8 cellular contexts compared by ENCODE assay signal in the genomic region with DNA sequence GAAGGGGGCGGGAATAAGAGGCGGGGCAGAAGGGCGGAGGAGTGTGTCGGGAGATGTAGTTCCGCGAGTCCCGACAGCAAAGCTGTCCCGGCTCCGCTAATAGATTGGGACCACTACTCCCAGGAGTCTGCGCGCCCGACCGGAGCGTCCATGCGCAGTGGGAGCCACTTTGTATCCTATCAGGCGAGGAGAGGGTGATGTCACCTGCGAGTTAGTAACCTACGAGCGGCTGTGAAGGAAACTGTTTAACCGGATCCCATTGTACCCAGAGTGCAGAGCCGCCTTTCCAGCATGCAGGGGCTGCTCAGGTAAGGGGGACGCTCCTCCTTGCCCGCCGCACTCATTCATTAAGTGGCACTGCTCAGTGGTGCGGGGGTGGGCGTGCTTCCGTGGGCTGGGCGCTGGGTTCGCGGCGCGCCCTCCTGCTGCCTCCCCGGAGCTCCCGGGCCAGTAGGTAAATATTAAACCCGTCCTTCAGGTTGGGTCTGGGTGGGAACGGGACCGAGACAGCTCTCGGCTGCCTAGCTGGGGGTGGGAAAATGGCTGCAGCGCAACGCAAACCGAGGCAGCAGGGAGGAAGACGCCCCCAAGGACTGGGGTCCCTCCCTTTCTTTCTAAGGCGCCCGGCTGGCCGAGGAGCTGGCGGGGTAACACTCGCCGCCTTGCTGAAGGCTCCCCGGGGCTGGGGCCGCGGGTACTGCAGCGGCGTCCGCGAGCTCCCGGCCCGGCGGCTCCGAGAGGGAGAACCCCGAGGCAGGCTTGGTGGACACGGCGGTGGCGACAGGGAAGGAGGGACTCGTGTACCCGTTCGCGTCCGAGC. TPM values are rescaled to one million over a fixed set of nuclear protein-coding genes. Genes with fewer than 3 reads are reported as not detected.
DNase-seq lines count a peak whose midpoint lies in the region; ATAC-seq, FAIRE-seq and TF ChIP-seq lines count a peak whose summit lies in the region.

A gene (plus strand): TSS at position 207 of the 820 bp plus-strand sequence. CDS start 74,811 bp downstream, outside the sequence.

- DNase-seq in AG09309 (ENCODE audit: low read depth): peak; percentile 92
- peak; percentile 98 for DNase-seq in NCI-H345 treated with DMSO at 0.1 percent for 48 hours (lab: John Stamatoyannopoulos, UW; ENCODE audit: unreplicated experiment)
- DNase-seq in activated CD4-positive, CD25-positive, alpha-beta regulatory T cell treated with anti-CD3 and anti-CD28 coated beads, Interleukin-2, amount 50 U/mL, for 16 hours (ENCODE audit: low read depth, low spot score): peak; percentile 95
- DNase-seq in cerebellar cortex (ENCODE audit: low spot score): peak; percentile 99
- peak; percentile 84 for DNase-seq in keratinocyte (ENCODE audit: low read depth, low spot score)
- peak; percentile 84 to 87 for DNase-seq in stimulated activated CD4-positive, alpha-beta T cell treated with anti-CD3 and anti-CD28 coated beads, Interleukin-15, amount 100 ng/mL, for 1 hour (ENCODE audit: low read depth in 1 of 2, low spot score in 1 of 2)

- peak within 1 kb of the TSS; percentile 97 for H2AFZ ChIP-seq in keratinocyte (ENCODE audit: control insufficient read depth, low read length)

- H3K4me1 ChIP-seq in keratinocyte (ENCODE audit: control insufficient read depth, extremely low read depth, insufficient read depth, low read length): peaks cover 48% of the 10 kb centered on the region

- H3K4me2 ChIP-seq in keratinocyte (ENCODE audit: control insufficient read depth, extremely low read depth, insufficient read depth, low read depth, low read length): peak within 1 kb of the TSS; percentile 100

- H3K9me1 ChIP-seq in keratinocyte (ENCODE audit: control insufficient read depth, extremely low read depth, insufficient read depth, low read length): no peaks in the 10 kb centered on the region

- peak within 1 kb of the TSS; percentile 96 for H3K9ac ChIP-seq in keratinocyte (ENCODE audit: control insufficient read depth, extremely low read depth, insufficient read depth, low read length)

- ATAC-seq in GM19023 (IDR thresholded peaks at IDR 0.05; ENCODE audit: unreplicated experiment) (peak; percentile 87), HG03280 (IDR thresholded peaks at IDR 0.05; ENCODE audit: unreplicated experiment) (peak; percentile 89)

- no peaks in the 10 kb centered on the region for H3K9me3 ChIP-seq in keratinocyte (ENCODE audit: control insufficient read depth, low read depth, low read length)

- no peaks in the 10 kb centered on the region for H3K27me3 ChIP-seq in keratinocyte (ENCODE audit: control insufficient read depth, extremely low read depth, insufficient read depth, low read length)

- H3K27ac ChIP-seq in keratinocyte (ENCODE audit: control insufficient read depth, insufficient read depth, low read length): peak within 1 kb of the TSS; percentile 93

- H3K4me3 ChIP-seq in AG09309 (ENCODE audit: control insufficient read depth, low read depth, low read length): peak within 1 kb of the TSS; percentile 96
- H3K4me3 ChIP-seq in keratinocyte (ENCODE audit: control insufficient read depth in 2 of 3, extremely low read depth in 1 of 3, insufficient read depth in 2 of 3, low read depth in 1 of 3, low read length in 3 of 3): peak within 1 kb of the TSS; percentile 88 to 97 (median 94)

- no peaks in the 10 kb centered on the region for H3K36me3 ChIP-seq in keratinocyte (ENCODE audit: control insufficient read depth in 2 of 2, extremely low read depth in 1 of 2, insufficient read depth in 2 of 2, low read length in 2 of 2)

- H3K79me2 ChIP-seq in keratinocyte (ENCODE audit: control insufficient read depth, insufficient read depth, low read length): peaks cover 39% of the 10 kb centered on the region

- H4K20me1 ChIP-seq in keratinocyte (ENCODE audit: control insufficient read depth, extremely low read depth, insufficient read depth, low read length): no peaks in the 10 kb centered on the region

- dilution Hi-C loops in keratinocyte (cut with MboI; ENCODE audit: extremely low pct_ligation_motif_present, low sequenced_read_pairs): no loop called here

- TF ChIP-seq CTCF in AG09309 (IDR thresholded peaks at IDR 0.05; ENCODE audit: control insufficient read depth, insufficient read depth, low read depth, low read length, missing control alignments) (no peak), keratinocyte (optimal IDR thresholded peaks at IDR 0.05 in 1 of 3, IDR thresholded peaks at IDR 0.05 in 1 of 3, conservative IDR thresholded peaks at IDR 0.05 in 1 of 3; ENCODE audit: extremely low read depth in 1 of 3, insufficient read depth in 2 of 3, low read length in 3 of 3) (peak in 2 of 3 experiments; percentile 1)

- peak; percentile 85 for FAIRE-seq in keratinocyte (lab: Jason Lieb, UNC)

RNA-seq across cellular contexts. Expression of the gene that starts here (rescaled TPM):
- polyA plus RNA-seq in keratinocyte: 24.3 to 44.6 TPM (median 32.7 TPM) in 3 replicates
- 76.2 TPM for polyA plus RNA-seq in keratinocyte (2011; ENCODE audit: low read depth)
- 21.9 and 44.6 TPM in 2 replicates for polyA plus RNA-seq in keratinocyte (2011; cell fraction: cytosol; rRNA removed)
- polyA plus RNA-seq in keratinocyte (2011; cell fraction: nucleus; rRNA removed): 42.3 and 71.3 TPM in 2 replicates
- 42.4 and 65.1 TPM in 2 replicates for polyA plus RNA-seq in keratinocyte (2012; ENCODE audit: low replicate concordance)
- polyA minus RNA-seq in keratinocyte: 5.5 to 85.3 TPM (median 40.8 TPM) in 3 replicates
- polyA minus RNA-seq in keratinocyte (2011; cell fraction: cytosol; rRNA and poly(A)+ RNA removed): 12.9 TPM
- polyA minus RNA-seq in keratinocyte (2011; cell fraction: nucleus; rRNA and poly(A)+ RNA removed): 53.9 and 87.1 TPM in 2 replicates

Comparison
In these comparisons a context has a peak if more than half of its experiments do, and no peak if none do; other contexts are left out.
1. Peak in every context shown above with its lines: DNase-seq, ATAC-seq, H3K4me3 ChIP-seq and H3K27ac ChIP-seq.